ENCODE assay signal across 1 cellular context in the genomic region with DNA sequence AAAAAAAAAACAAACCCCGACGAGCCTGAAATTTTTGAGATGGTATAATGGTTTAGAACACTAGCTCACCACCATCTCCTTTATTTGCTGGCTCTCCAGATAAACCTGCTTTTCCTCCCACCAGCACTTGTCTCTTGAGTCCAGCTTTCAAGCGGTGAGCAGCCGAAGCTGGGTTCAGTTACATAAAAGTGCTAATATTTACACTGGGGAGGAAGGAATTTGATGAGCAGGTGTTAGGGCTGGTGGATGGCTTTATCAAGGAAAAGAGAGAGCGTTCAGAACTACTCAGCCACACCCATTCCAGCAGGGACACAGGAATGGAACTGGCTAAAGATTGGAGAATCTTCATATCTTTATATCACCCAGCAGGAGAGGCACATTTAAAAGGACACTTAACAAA.
TF ChIP-seq lines count a peak whose summit lies in the region.

No MANE protein-coding gene starts in this region.

TF ChIP-seq in HepG2, 621 proteins besides CTCF, POLR2A, EP300 and RAD21 (continued from another document and continues in another):
- TF ChIP-seq, protein P1, sequence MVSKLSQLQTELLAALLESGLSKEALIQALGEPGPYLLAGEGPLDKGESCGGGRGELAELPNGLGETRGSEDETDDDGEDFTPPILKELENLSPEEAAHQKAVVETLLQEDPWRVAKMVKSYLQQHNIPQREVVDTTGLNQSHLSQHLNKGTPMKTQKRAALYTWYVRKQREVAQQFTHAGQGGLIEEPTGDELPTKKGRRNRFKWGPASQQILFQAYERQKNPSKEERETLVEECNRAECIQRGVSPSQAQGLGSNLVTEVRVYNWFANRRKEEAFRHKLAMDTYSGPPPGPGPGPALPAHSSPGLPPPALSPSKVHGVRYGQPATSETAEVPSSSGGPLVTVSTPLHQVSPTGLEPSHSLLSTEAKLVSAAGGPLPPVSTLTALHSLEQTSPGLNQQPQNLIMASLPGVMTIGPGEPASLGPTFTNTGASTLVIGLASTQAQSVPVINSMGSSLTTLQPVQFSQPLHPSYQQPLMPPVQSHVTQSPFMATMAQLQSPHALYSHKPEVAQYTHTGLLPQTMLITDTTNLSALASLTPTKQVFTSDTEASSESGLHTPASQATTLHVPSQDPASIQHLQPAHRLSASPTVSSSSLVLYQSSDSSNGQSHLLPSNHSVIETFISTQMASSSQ (IDR thresholded peaks at IDR 0.05; ENCODE audit: low read depth): peak; percentile 55; the same call in 1 of the 2 replicates
- TF ChIP-seq, protein P1 (CRISPR knock-in tag; IDR thresholded peaks at IDR 0.05; ENCODE audit: borderline replicate concordance): 0 out of 2 replicates have a peak, but pooled peaks have one; percentile 46
- TF ChIP-seq, protein P2, sequence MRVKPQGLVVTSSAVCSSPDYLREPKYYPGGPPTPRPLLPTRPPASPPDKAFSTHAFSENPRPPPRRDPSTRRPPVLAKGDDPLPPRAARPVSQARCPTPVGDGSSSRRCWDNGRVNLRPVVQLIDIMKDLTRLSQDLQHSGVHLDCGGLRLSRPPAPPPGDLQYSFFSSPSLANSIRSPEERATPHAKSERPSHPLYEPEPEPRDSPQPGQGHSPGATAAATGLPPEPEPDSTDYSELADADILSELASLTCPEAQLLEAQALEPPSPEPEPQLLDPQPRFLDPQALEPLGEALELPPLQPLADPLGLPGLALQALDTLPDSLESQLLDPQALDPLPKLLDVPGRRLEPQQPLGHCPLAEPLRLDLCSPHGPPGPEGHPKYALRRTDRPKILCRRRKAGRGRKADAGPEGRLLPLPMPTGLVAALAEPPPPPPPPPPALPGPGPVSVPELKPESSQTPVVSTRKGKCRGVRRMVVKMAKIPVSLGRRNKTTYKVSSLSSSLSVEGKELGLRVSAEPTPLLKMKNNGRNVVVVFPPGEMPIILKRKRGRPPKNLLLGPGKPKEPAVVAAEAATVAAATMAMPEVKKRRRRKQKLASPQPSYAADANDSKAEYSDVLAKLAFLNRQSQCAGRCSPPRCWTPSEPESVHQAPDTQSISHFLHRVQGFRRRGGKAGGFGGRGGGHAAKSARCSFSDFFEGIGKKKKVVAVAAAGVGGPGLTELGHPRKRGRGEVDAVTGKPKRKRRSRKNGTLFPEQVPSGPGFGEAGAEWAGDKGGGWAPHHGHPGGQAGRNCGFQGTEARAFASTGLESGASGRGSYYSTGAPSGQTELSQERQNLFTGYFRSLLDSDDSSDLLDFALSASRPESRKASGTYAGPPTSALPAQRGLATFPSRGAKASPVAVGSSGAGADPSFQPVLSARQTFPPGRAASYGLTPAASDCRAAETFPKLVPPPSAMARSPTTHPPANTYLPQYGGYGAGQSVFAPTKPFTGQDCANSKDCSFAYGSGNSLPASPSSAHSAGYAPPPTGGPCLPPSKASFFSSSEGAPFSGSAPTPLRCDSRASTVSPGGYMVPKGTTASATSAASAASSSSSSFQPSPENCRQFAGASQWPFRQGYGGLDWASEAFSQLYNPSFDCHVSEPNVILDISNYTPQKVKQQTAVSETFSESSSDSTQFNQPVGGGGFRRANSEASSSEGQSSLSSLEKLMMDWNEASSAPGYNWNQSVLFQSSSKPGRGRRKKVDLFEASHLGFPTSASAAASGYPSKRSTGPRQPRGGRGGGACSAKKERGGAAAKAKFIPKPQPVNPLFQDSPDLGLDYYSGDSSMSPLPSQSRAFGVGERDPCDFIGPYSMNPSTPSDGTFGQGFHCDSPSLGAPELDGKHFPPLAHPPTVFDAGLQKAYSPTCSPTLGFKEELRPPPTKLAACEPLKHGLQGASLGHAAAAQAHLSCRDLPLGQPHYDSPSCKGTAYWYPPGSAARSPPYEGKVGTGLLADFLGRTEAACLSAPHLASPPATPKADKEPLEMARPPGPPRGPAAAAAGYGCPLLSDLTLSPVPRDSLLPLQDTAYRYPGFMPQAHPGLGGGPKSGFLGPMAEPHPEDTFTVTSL (CRISPR knock-in tag; IDR thresholded peaks at IDR 0.05; ENCODE audit: borderline replicate concordance): peak; percentile 44; the same call in 1 of the 2 replicates
- TF ChIP-seq ZNF367 (CRISPR knock-in tag; IDR thresholded peaks at IDR 0.05; ENCODE audit: borderline replicate concordance) (no peak), ISX (CRISPR knock-in tag; conservative IDR thresholded peaks at IDR 0.05) (no peak), IKZF4 (CRISPR knock-in tag; IDR thresholded peaks at IDR 0.05; ENCODE audit: borderline replicate concordance, low read depth, not compliant biosample characterization) (no peak), KDM5B (CRISPR knock-in tag; IDR thresholded peaks at IDR 0.05; ENCODE audit: borderline replicate concordance) (no peak), PLRG1 (conservative IDR thresholded peaks at IDR 0.05) (no peak), HMG20A (CRISPR knock-in tag; IDR thresholded peaks at IDR 0.05; ENCODE audit: borderline replicate concordance) (peak; percentile 66; the same call in 1 of the 2 replicates), GATAD2A (CRISPR knock-in tag; IDR thresholded peaks at IDR 0.05) (peak; percentile 70), ZNF335 (CRISPR knock-in tag; IDR thresholded peaks at IDR 0.05) (no peak), MIXL1 (CRISPR knock-in tag; IDR thresholded peaks at IDR 0.05) (peak; percentile 60; the same call in 1 of the 2 replicates), RFX5 (IDR thresholded peaks at IDR 0.05; ENCODE audit: low read depth, low read length) (no peak), CHD4 (IDR thresholded peaks at IDR 0.05; ENCODE audit: borderline replicate concordance, low read length) (peak; percentile 23; the same call in 1 of the 2 replicates), ZNF331 (CRISPR knock-in tag; IDR thresholded peaks at IDR 0.05) (peak; percentile 56; the same call in 1 of the 2 replicates), ZEB1 (IDR thresholded peaks at IDR 0.05; ENCODE audit: insufficient replicate concordance, low read depth) (peak; percentile 31), EHMT2 (IDR thresholded peaks at IDR 0.05; ENCODE audit: borderline replicate concordance, low read depth, low read length) (no peak), SP2 (CRISPR knock-in tag; IDR thresholded peaks at IDR 0.05) (no peak), ZNF44 (CRISPR knock-in tag; IDR thresholded peaks at IDR 0.05) (no peak), MLLT10 (CRISPR knock-in tag; IDR thresholded peaks at IDR 0.05) (no peak), AGO2 (optimal IDR thresholded peaks at IDR 0.05; ENCODE audit: low read depth, low read length) (no peak), RARA (CRISPR knock-in tag; IDR thresholded peaks at IDR 0.05) (peak; percentile 55; the same call in 1 of the 2 replicates), PRMT3 (CRISPR knock-in tag; IDR thresholded peaks at IDR 0.05; ENCODE audit: borderline replicate concordance, low read depth) (no peak)
- TF ChIP-seq, protein P3, sequence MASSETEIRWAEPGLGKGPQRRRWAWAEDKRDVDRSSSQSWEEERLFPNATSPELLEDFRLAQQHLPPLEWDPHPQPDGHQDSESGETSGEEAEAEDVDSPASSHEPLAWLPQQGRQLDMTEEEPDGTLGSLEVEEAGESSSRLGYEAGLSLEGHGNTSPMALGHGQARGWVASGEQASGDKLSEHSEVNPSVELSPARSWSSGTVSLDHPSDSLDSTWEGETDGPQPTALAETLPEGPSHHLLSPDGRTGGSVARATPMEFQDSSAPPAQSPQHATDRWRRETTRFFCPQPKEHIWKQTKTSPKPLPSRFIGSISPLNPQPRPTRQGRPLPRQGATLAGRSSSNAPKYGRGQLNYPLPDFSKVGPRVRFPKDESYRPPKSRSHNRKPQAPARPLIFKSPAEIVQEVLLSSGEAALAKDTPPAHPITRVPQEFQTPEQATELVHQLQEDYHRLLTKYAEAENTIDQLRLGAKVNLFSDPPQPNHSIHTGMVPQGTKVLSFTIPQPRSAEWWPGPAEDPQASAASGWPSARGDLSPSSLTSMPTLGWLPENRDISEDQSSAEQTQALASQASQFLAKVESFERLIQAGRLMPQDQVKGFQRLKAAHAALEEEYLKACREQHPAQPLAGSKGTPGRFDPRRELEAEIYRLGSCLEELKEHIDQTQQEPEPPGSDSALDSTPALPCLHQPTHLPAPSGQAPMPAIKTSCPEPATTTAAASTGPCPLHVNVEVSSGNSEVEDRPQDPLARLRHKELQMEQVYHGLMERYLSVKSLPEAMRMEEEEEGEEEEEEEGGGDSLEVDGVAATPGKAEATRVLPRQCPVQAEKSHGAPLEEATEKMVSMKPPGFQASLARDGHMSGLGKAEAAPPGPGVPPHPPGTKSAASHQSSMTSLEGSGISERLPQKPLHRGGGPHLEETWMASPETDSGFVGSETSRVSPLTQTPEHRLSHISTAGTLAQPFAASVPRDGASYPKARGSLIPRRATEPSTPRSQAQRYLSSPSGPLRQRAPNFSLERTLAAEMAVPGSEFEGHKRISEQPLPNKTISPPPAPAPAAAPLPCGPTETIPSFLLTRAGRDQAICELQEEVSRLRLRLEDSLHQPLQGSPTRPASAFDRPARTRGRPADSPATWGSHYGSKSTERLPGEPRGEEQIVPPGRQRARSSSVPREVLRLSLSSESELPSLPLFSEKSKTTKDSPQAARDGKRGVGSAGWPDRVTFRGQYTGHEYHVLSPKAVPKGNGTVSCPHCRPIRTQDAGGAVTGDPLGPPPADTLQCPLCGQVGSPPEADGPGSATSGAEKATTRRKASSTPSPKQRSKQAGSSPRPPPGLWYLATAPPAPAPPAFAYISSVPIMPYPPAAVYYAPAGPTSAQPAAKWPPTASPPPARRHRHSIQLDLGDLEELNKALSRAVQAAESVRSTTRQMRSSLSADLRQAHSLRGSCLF (CRISPR knock-in tag; IDR thresholded peaks at IDR 0.05; ENCODE audit: borderline replicate concordance): no peak
- TF ChIP-seq, protein P4, sequence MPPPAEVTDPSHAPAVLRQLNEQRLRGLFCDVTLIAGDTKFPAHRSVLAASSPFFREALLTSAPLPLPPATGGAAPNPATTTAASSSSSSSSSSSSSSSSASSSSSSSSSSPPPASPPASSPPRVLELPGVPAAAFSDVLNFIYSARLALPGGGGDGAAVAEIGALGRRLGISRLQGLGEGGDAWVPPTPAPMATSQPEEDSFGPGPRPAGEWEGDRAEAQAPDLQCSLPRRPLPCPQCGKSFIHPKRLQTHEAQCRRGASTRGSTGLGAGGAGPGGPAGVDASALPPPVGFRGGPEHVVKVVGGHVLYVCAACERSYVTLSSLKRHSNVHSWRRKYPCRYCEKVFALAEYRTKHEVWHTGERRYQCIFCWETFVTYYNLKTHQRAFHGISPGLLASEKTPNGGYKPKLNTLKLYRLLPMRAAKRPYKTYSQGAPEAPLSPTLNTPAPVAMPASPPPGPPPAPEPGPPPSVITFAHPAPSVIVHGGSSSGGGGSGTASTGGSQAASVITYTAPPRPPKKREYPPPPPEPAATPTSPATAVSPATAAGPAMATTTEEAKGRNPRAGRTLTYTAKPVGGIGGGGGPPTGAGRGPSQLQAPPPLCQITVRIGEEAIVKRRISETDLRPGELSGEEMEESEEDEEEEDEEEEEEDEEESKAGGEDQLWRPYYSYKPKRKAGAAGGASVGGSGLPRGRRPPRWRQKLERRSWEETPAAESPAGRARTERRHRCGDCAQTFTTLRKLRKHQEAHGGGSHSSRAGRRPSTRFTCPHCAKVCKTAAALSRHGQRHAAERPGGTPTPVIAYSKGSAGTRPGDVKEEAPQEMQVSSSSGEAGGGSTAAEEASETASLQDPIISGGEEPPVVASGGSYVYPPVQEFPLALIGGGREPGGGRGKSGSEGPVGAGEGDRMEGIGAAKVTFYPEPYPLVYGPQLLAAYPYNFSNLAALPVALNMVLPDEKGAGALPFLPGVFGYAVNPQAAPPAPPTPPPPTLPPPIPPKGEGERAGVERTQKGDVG (CRISPR knock-in tag; IDR thresholded peaks at IDR 0.05; ENCODE audit: borderline replicate concordance): no peak
- TF ChIP-seq, protein P5, sequence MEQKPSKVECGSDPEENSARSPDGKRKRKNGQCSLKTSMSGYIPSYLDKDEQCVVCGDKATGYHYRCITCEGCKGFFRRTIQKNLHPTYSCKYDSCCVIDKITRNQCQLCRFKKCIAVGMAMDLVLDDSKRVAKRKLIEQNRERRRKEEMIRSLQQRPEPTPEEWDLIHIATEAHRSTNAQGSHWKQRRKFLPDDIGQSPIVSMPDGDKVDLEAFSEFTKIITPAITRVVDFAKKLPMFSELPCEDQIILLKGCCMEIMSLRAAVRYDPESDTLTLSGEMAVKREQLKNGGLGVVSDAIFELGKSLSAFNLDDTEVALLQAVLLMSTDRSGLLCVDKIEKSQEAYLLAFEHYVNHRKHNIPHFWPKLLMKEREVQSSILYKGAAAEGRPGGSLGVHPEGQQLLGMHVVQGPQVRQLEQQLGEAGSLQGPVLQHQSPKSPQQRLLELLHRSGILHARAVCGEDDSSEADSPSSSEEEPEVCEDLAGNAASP (CRISPR knock-in tag; IDR thresholded peaks at IDR 0.05; ENCODE audit: borderline replicate concordance): peak; percentile 49; the same call in 1 of the 2 replicates
- TF ChIP-seq, protein P6, sequence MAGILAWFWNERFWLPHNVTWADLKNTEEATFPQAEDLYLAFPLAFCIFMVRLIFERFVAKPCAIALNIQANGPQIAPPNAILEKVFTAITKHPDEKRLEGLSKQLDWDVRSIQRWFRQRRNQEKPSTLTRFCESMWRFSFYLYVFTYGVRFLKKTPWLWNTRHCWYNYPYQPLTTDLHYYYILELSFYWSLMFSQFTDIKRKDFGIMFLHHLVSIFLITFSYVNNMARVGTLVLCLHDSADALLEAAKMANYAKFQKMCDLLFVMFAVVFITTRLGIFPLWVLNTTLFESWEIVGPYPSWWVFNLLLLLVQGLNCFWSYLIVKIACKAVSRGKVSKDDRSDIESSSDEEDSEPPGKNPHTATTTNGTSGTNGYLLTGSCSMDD (CRISPR knock-in tag; IDR thresholded peaks at IDR 0.05): no peak
- TF ChIP-seq, protein P7, sequence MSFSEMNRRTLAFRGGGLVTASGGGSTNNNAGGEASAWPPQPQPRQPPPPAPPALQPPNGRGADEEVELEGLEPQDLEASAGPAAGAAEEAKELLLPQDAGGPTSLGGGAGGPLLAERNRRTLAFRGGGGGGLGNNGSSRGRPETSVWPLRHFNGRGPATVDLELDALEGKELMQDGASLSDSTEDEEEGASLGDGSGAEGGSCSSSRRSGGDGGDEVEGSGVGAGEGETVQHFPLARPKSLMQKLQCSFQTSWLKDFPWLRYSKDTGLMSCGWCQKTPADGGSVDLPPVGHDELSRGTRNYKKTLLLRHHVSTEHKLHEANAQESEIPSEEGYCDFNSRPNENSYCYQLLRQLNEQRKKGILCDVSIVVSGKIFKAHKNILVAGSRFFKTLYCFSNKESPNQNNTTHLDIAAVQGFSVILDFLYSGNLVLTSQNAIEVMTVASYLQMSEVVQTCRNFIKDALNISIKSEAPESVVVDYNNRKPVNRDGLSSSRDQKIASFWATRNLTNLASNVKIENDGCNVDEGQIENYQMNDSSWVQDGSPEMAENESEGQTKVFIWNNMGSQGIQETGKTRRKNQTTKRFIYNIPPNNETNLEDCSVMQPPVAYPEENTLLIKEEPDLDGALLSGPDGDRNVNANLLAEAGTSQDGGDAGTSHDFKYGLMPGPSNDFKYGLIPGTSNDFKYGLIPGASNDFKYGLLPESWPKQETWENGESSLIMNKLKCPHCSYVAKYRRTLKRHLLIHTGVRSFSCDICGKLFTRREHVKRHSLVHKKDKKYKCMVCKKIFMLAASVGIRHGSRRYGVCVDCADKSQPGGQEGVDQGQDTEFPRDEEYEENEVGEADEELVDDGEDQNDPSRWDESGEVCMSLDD (CRISPR knock-in tag; IDR thresholded peaks at IDR 0.05; ENCODE audit: borderline replicate concordance): no peak
